In genomic region chr14:103273847-103274615, GRCh38 we compare ENCODE assay signal across 13 cellular contexts.
DNase-seq lines count a peak whose midpoint lies in the region; TF ChIP-seq lines count a peak whose summit lies in the region.
"Had no signal": no experiment of that assay in that cellular context is flagged by ENCODE, and none has a peak within 500 bp of the region (broad histone marks: within the 10 kb centered on the region; RNA-seq: fewer than 3 reads in every experiment).

No MANE protein-coding gene starts in this region.

- H3K27ac ChIP-seq in HUES64 (ENCODE audit: low read depth, low read length) (no peak overlapping the region), skin epidermis (peak overlapping the region in 1 of 21 experiments; percentile 1)

- WGBS in HUES64, result 73% methylated on average over 72 of the region's 72 CpGs

- no peaks in the 10 kb centered on the region for H3K36me3 ChIP-seq in HUES64 (ENCODE audit: insufficient read depth, low read length)

- in situ Hi-C loops in G401 (cut with HindIII; ENCODE audit: low sequenced_read_pairs), result no loop called here

- peaks cover 2% of the 10 kb centered on the region; the same call in 1 of the 2 replicates for H3K9me3 ChIP-seq in HUES64 (ENCODE audit: insufficient read depth, low read depth, low read length)

- peak overlapping the region; percentile 47 for H3K4me3 ChIP-seq in HUES64 (ENCODE audit: low read length)
- H3K4me3 ChIP-seq in epithelial cell of proximal tubule (ENCODE audit: low read depth, low read length), result peak overlapping the region; percentile 27
- H3K4me3 ChIP-seq in skin epidermis, result peak overlapping the region in 4 of 7 experiments; percentile 26 to 45 (median 32)

- no peak for DNase-seq in epithelial cell of proximal tubule (ENCODE audit: low read depth)
- peak; percentile 78 for DNase-seq in mesenteric fat pad (ENCODE audit: low spot score)
- DNase-seq in activated naive CD4-positive, alpha-beta T cell treated with anti-CD3 and anti-CD28 coated beads, Interleukin-2, amount 50 U/mL, for 16 hours, result no peak
- DNase-seq in AG08396 (ENCODE audit: low spot score), result no peak
- DNase-seq in AML-193 (lab: John Stamatoyannopoulos, UW), result no peak
- no peak for DNase-seq in G401 (ENCODE audit: low spot score)
- DNase-seq: activated CD8-positive, alpha-beta memory T cell treated with anti-CD3 and anti-CD28 coated beads, Interleukin-2, amount 50 U/mL, for 4 hours; naive thymus-derived CD4-positive, alpha-beta T cell; NCI-H1105 treated with DMSO at 0.1 percent for 48 hours; NCI-H345; stimulated activated CD4-positive, alpha-beta T cell treated with anti-CD3 and anti-CD28 coated beads, Interleukin-12 subunit alpha, Interleukin-12 subunit beta, amount 100 ng/mL, for 4 hours had no signal

- no peak for TF ChIP-seq CTCF in epithelial cell of proximal tubule (conservative IDR thresholded peaks at IDR 0.05; ENCODE audit: low read depth, low read length)

- no peak overlapping the region for H3K9ac ChIP-seq in HUES64 (ENCODE audit: low read depth, low read length)

- H3K4me1 ChIP-seq in HUES64 (ENCODE audit: insufficient read depth, low read length), result no peaks in the 10 kb centered on the region

- peaks cover 58% of the 10 kb centered on the region for H3K27me3 ChIP-seq in HUES64 (ENCODE audit: insufficient read depth, low read length)
